In the genomic region with DNA sequence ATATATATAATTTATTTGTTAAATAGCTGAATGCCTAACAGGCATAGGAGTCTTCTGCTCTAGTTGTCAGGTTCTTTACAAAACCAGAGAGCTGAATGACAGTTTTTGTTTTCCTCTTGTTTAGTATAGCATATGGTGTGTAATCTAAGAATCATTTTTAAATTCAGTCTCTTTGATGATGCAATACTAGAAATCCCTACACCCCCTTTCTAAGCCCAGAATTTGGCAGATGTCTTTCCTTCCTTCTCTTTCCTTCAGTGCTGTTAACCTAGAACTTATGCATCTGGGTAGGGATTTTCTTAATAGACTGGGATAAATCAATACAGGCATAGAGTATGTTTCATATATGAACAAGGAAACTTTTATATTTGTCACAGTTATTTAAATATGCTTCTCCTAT, we compare ENCODE assay signal across 2 cellular contexts.
TF ChIP-seq lines count a peak whose summit lies in the region.

No MANE protein-coding gene starts in this region.

TF ChIP-seq in HepG2, 621 proteins besides CTCF, POLR2A, EP300 and RAD21 (continued from another document):
- TF ChIP-seq, protein P1, sequence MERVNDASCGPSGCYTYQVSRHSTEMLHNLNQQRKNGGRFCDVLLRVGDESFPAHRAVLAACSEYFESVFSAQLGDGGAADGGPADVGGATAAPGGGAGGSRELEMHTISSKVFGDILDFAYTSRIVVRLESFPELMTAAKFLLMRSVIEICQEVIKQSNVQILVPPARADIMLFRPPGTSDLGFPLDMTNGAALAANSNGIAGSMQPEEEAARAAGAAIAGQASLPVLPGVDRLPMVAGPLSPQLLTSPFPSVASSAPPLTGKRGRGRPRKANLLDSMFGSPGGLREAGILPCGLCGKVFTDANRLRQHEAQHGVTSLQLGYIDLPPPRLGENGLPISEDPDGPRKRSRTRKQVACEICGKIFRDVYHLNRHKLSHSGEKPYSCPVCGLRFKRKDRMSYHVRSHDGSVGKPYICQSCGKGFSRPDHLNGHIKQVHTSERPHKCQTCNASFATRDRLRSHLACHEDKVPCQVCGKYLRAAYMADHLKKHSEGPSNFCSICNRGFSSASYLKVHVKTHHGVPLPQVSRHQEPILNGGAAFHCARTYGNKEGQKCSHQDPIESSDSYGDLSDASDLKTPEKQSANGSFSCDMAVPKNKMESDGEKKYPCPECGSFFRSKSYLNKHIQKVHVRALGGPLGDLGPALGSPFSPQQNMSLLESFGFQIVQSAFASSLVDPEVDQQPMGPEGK (CRISPR knock-in tag; IDR thresholded peaks at IDR 0.05): no peak
- TF ChIP-seq ZNF446 (CRISPR knock-in tag; IDR thresholded peaks at IDR 0.05): no peak
- TF ChIP-seq SUZ12 (IDR thresholded peaks at IDR 0.05; ENCODE audit: low read depth, low read length): no peak
- TF ChIP-seq, protein P2, sequence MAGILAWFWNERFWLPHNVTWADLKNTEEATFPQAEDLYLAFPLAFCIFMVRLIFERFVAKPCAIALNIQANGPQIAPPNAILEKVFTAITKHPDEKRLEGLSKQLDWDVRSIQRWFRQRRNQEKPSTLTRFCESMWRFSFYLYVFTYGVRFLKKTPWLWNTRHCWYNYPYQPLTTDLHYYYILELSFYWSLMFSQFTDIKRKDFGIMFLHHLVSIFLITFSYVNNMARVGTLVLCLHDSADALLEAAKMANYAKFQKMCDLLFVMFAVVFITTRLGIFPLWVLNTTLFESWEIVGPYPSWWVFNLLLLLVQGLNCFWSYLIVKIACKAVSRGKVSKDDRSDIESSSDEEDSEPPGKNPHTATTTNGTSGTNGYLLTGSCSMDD (CRISPR knock-in tag; IDR thresholded peaks at IDR 0.05): no peak
- peak; percentile 48; the same call in 1 of the 2 replicates for TF ChIP-seq CEBPB (IDR thresholded peaks at IDR 0.05; ENCODE audit: borderline replicate concordance, low read depth, low read length)
- no peak for TF ChIP-seq NR3C1 (CRISPR knock-in tag; IDR thresholded peaks at IDR 0.05)
- no peak for TF ChIP-seq REPIN1 (CRISPR knock-in tag; IDR thresholded peaks at IDR 0.05; ENCODE audit: borderline replicate concordance, low read depth)

TF ChIP-seq in K562, 482 proteins besides CTCF, POLR2A, EP300 and RAD21 (continued from another document):
- TF ChIP-seq, protein P3, sequence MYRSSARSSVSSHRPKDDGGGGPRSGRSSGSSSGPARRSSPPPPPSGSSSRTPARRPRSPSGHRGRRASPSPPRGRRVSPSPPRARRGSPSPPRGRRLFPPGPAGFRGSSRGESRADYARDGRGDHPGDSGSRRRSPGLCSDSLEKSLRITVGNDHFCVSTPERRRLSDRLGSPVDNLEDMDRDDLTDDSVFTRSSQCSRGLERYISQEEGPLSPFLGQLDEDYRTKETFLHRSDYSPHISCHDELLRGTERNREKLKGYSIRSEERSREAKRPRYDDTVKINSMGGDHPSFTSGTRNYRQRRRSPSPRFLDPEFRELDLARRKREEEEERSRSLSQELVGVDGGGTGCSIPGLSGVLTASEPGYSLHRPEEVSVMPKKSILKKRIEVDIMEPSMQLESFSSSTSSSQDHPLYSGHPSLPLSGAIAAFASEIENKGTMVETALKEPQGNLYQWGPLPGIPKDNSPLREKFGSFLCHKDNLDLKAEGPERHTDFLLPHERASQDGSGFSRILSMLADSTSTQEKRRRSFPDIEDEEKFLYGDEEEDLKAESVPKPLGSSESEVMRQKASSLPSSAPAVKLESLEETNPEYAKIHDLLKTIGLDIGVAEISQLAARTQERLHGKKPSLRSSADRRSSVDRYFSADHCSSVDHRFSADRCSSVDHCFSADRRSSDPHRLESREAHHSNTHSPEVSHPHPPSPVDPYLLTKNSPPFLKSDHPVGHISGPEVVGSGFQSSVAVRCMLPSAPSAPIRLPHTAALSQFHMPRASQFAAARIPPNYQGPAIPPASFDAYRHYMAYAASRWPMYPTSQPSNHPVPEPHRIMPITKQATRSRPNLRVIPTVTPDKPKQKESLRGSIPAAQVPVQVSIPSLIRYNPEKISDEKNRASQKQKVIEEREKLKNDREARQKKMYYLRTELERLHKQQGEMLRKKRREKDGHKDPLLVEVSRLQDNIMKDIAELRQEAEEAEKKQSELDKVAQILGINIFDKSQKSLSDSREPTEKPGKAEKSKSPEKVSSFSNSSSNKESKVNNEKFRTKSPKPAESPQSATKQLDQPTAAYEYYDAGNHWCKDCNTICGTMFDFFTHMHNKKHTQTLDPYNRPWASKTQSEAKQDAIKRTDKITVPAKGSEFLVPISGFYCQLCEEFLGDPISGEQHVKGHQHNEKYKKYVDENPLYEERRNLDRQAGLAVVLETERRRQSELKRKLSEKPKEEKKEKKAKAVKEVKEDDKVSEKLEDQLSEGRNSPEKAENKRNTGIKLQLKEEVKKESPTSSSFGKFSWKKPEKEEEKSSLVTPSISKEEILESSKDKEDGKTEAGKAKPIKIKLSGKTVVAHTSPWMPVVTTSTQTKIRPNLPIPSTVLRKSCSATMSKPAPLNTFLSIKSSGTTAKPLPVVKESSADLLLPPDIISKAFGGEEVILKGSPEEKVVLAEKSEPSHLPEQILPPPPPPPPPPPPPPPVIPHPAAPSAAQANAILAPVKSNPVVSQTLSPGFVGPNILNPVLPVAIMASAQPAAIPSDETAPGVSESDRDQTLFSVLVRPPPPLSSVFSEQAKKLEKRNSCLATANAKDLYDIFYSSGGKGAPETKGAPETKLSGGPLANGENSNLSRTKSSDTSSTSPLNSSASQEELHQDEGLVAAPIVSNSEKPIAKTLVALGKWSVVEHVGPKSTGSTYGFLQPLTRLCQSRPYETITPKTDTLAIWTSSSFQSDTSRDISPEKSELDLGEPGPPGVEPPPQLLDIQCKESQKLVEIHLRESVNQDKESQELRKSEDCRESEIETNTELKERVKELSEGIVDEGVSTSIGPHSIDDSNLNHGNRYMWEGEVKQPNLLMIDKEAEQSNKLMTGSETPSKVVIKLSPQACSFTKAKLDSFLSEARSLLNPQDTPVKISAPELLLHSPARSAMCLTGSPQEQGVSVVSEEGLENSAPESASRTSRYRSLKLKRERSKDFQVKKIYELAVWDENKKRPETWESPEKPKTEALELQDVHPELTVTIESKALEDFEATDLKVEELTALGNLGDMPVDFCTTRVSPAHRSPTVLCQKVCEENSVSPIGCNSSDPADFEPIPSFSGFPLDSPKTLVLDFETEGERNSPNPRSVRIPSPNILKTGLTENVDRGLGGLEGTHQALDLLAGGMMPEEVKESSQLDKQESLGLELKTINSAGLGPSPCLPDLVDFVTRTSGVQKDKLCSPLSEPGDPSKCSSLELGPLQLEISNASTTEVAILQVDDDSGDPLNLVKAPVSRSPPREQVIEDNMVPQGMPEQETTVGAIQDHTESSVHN (IDR thresholded peaks at IDR 0.05; ENCODE audit: borderline replicate concordance in 1 of 2, low read depth in 1 of 2): no peak
- TF ChIP-seq ZNF124 (CRISPR knock-in tag; IDR thresholded peaks at IDR 0.05) (no peak), CBFB (CRISPR knock-in tag; IDR thresholded peaks at IDR 0.05) (no peak), CEBPG (CRISPR knock-in tag; IDR thresholded peaks at IDR 0.05) (no peak), CEBPG (tag; conservative IDR thresholded peaks at IDR 0.05 in 1 of 2, IDR thresholded peaks at IDR 0.05 in 1 of 2) (peak in 1 of 2 experiments; percentile 68; a peak in 2 of 4 replicates), SP2 (IDR thresholded peaks at IDR 0.05; ENCODE audit: extremely low read depth, low read depth, low read length, poor library complexity, severe bottlenecking) (no peak), TCF7L2 (IDR thresholded peaks at IDR 0.05; ENCODE audit: low read depth, low read length) (no peak), ZNF75A (CRISPR knock-in tag; IDR thresholded peaks at IDR 0.05) (no peak), ZBTB17 (CRISPR knock-in tag; IDR thresholded peaks at IDR 0.05) (no peak)
- TF ChIP-seq, protein P4, sequence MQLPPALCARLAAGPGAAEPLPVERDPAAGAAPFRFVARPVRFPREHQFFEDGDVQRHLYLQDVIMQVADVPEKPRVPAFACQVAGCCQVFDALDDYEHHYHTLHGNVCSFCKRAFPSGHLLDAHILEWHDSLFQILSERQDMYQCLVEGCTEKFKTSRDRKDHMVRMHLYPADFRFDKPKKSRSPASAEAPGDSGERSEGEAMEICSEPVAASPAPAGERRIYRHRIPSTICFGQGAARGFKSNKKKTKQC (CRISPR knock-in tag; IDR thresholded peaks at IDR 0.05): no peak
- TF ChIP-seq, protein P5, sequence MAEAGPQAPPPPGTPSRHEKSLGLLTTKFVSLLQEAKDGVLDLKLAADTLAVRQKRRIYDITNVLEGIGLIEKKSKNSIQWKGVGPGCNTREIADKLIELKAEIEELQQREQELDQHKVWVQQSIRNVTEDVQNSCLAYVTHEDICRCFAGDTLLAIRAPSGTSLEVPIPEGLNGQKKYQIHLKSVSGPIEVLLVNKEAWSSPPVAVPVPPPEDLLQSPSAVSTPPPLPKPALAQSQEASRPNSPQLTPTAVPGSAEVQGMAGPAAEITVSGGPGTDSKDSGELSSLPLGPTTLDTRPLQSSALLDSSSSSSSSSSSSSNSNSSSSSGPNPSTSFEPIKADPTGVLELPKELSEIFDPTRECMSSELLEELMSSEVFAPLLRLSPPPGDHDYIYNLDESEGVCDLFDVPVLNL (CRISPR knock-in tag; IDR thresholded peaks at IDR 0.05; ENCODE audit: low read depth): no peak
- TF ChIP-seq, protein P6, sequence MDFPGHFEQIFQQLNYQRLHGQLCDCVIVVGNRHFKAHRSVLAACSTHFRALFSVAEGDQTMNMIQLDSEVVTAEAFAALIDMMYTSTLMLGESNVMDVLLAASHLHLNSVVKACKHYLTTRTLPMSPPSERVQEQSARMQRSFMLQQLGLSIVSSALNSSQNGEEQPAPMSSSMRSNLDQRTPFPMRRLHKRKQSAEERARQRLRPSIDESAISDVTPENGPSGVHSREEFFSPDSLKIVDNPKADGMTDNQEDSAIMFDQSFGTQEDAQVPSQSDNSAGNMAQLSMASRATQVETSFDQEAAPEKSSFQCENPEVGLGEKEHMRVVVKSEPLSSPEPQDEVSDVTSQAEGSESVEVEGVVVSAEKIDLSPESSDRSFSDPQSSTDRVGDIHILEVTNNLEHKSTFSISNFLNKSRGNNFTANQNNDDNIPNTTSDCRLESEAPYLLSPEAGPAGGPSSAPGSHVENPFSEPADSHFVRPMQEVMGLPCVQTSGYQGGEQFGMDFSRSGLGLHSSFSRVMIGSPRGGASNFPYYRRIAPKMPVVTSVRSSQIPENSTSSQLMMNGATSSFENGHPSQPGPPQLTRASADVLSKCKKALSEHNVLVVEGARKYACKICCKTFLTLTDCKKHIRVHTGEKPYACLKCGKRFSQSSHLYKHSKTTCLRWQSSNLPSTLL (IDR thresholded peaks at IDR 0.05): no peak
- TF ChIP-seq, protein P7, sequence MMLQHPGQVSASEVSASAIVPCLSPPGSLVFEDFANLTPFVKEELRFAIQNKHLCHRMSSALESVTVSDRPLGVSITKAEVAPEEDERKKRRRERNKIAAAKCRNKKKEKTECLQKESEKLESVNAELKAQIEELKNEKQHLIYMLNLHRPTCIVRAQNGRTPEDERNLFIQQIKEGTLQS (IDR thresholded peaks at IDR 0.05): peak; percentile 29; the same call in 1 of the 2 replicates
- TF ChIP-seq, protein P7 (CRISPR knock-in tag; conservative IDR thresholded peaks at IDR 0.05): no peak
